10 cellular contexts compared by ENCODE assay signal in genomic region chr2:166373951-166374350, GRCh38. TPM values are rescaled to one million over a fixed set of nuclear protein-coding genes. Genes with fewer than 3 reads are reported as not detected.
A peak's percentile ranks its signal among the peaks of the same experiment; 100 is the strongest.
DNase-seq lines count a peak whose midpoint lies in the region; ATAC-seq, FAIRE-seq and TF ChIP-seq lines count a peak whose summit lies in the region.
"Had no signal": no experiment of that assay in that cellular context is flagged by ENCODE, and none has a peak within 500 bp of the region (broad histone marks: within the 10 kb centered on the region; RNA-seq: fewer than 3 reads in every experiment).

No MANE protein-coding gene starts in this region.

- peak overlapping the region; percentile 43 to 85 (median 82) for H3K4me3 ChIP-seq in HepG2 (replicated peaks in 1 of 3; ENCODE audit: insufficient read depth in 1 of 3, low read depth in 2 of 3, low read length in 3 of 3)
- no peak overlapping the region for H3K4me3 ChIP-seq in right lobe of liver
- H3K4me3 ChIP-seq in cardiac fibroblast (replicated peaks in 1 of 2; ENCODE audit: low read depth in 2 of 2, low read length in 2 of 2), result no peak overlapping the region
- H3K4me3 ChIP-seq in transverse colon, result no peak overlapping the region
- H3K4me3 ChIP-seq in smooth muscle cell, result no peak overlapping the region
- H3K4me3 ChIP-seq in esophagus muscularis mucosa, result no peak overlapping the region

- DNase-seq in HepG2 (ENCODE audit: low spot score) (peak; percentile 80), right lobe of liver (no peak), NCI-H226 (peak; percentile 87), cardiac fibroblast (ENCODE audit: low read depth in 2 of 2) (peak; percentile 34 to 89), transverse colon (peak; percentile 9), smooth muscle cell (lab: John Stamatoyannopoulos, UW; ENCODE audit: unreplicated experiment) (no peak), esophagus muscularis mucosa (ENCODE audit: extremely low spot score) (no peak), OCI-M2 (lab: John Stamatoyannopoulos, UW; ENCODE audit: unreplicated experiment) (no peak)
- DNase-seq: H9 had no signal

- H3K9ac ChIP-seq in HepG2 (ENCODE audit: insufficient read depth, low read depth, low read length) (peak overlapping the region; percentile 65; the same call in 1 of the 2 replicates), smooth muscle cell (ENCODE audit: low read depth) (no peak overlapping the region)

- H4K20me1 ChIP-seq in HepG2 (ENCODE audit: insufficient read depth, low read length) (0 out of 2 replicates have a peak, but pooled peaks cover 3% of the 10 kb centered on the region), smooth muscle cell (ENCODE audit: low read depth) (no peaks in the 10 kb centered on the region)

- in situ Hi-C loops in HepG2 (cut with HindIII; ENCODE audit: extremely low pct_ligation_motif_present, low pct_unique_long_range_greater_than_20kb), result no loop called here
- in situ Hi-C loops in transverse colon (cut with MboI; ENCODE audit: low pct_ligation_motif_present in 1 of 4, low pct_unique_long_range_greater_than_20kb in 1 of 4, low sequenced_read_pairs in 3 of 4), result no loop called here

- H3K27me3 ChIP-seq in HepG2 (ENCODE audit: control insufficient read depth in 1 of 2, insufficient read depth in 2 of 2, low read length in 2 of 2) (no peaks in the 10 kb centered on the region; a peak in 1 of 5 replicates), right lobe of liver (no peaks in the 10 kb centered on the region), transverse colon (no peaks in the 10 kb centered on the region), smooth muscle cell (ENCODE audit: low read depth) (peaks cover 57% of the 10 kb centered on the region), esophagus muscularis mucosa (peaks cover 0 to 34% (median 0%) of the 10 kb centered on the region in 4 donors)

- H3K9me3 ChIP-seq in HepG2 (ENCODE audit: low read length) (no peaks in the 10 kb centered on the region), right lobe of liver (no peaks in the 10 kb centered on the region), transverse colon (no peaks in the 10 kb centered on the region), smooth muscle cell (replicated peaks; ENCODE audit: low read depth) (no peaks in the 10 kb centered on the region), esophagus muscularis mucosa (no peaks in the 10 kb centered on the region)

- H3K4me1 ChIP-seq in HepG2 (ENCODE audit: insufficient read depth, low read length), result peaks cover 52% of the 10 kb centered on the region
- peaks cover 0 to 31% (median 0%) of the 10 kb centered on the region in 4 donors for H3K4me1 ChIP-seq in right lobe of liver
- H3K4me1 ChIP-seq in transverse colon, result peaks cover 0 to 27% (median 4%) of the 10 kb centered on the region in 4 donors
- H3K4me1 ChIP-seq in smooth muscle cell (ENCODE audit: low read depth), result peaks cover 16% of the 10 kb centered on the region
- peaks cover 9 to 20% (median 20%) of the 10 kb centered on the region in 4 donors for H3K4me1 ChIP-seq in esophagus muscularis mucosa

- H3K79me2 ChIP-seq in HepG2 (ENCODE audit: insufficient read depth, low read length) (peaks cover 53% of the 10 kb centered on the region), smooth muscle cell (ENCODE audit: low read depth) (no peaks in the 10 kb centered on the region)

- intact Hi-C loops in HepG2 (cut with micrococcal nuclease; ENCODE audit: unreplicated experiment), result loop anchor here (2.0 to 5.0 kb wide), 2 partner anchors 239 to 422 kb away; partner anchors contain the start of gene TTC21B
- intact Hi-C loops in right lobe of liver (cut with DNase I), result no loop called here
- intact Hi-C loops in transverse colon (cut with DNase I; ENCODE audit: low total_unique reads), result no loop called here
- intact Hi-C loops in esophagus muscularis mucosa (cut with DNase I), result no loop called here

- CTCF ChIA-PET in HepG2 (lab: Yijun Ruan, JAX; ENCODE audit: low intra/inter-chr PET ratio, low total read pairs), result no interaction called here

- BruUV-seq in HepG2 (replicated peaks; lab: Mats Ljungman, UMichigan), result no TSS peak

- TF ChIP-seq POLR2A in HepG2 (IDR thresholded peaks at IDR 0.05; ENCODE audit: insufficient read depth in 1 of 2, low read depth in 2 of 2, low read length in 2 of 2) (no peak), right lobe of liver (IDR thresholded peaks at IDR 0.05) (no peak), transverse colon (IDR thresholded peaks at IDR 0.05) (no peak), esophagus muscularis mucosa (IDR thresholded peaks at IDR 0.05; ENCODE audit: low read depth) (no peak)

- ATAC-seq in HepG2 (no peak), right lobe of liver (no peak)

- H3K27ac ChIP-seq in HepG2 (ENCODE audit: extremely low read length, insufficient read depth, low read length), result no peak overlapping the region
- no peak overlapping the region for H3K27ac ChIP-seq in right lobe of liver
- no peak overlapping the region for H3K27ac ChIP-seq in transverse colon
- H3K27ac ChIP-seq in smooth muscle cell (ENCODE audit: low read depth), result no peak overlapping the region
- no peak overlapping the region for H3K27ac ChIP-seq in esophagus muscularis mucosa (replicated peaks in 1 of 4)

- H2AFZ ChIP-seq in HepG2 (ENCODE audit: low read length), result no peak overlapping the region
- no peak overlapping the region for H2AFZ ChIP-seq in smooth muscle cell (ENCODE audit: low read depth)

- no peaks in the 10 kb centered on the region; a peak in 1 of 5 replicates for H3K36me3 ChIP-seq in HepG2 (replicated peaks in 1 of 2; ENCODE audit: control insufficient read depth in 1 of 2, insufficient read depth in 2 of 2, low read length in 2 of 2)
- no peaks in the 10 kb centered on the region for H3K36me3 ChIP-seq in right lobe of liver
- H3K36me3 ChIP-seq in transverse colon, result no peaks in the 10 kb centered on the region
- no peaks in the 10 kb centered on the region for H3K36me3 ChIP-seq in smooth muscle cell (ENCODE audit: low read depth)
- H3K36me3 ChIP-seq in esophagus muscularis mucosa, result no peaks in the 10 kb centered on the region

- TF ChIP-seq CTCF in HepG2 (CRISPR knock-in tag; IDR thresholded peaks at IDR 0.05) (no peak), right lobe of liver (IDR thresholded peaks at IDR 0.05) (no peak), cardiac fibroblast (IDR thresholded peaks at IDR 0.05; ENCODE audit: low read depth, low read length) (no peak), transverse colon (IDR thresholded peaks at IDR 0.05) (no peak), smooth muscle cell (IDR thresholded peaks at IDR 0.05; ENCODE audit: borderline replicate concordance, insufficient read depth, poor library complexity, severe bottlenecking) (no peak), esophagus muscularis mucosa (IDR thresholded peaks at IDR 0.05) (no peak)

- H3K4me2 ChIP-seq in HepG2 (ENCODE audit: low read depth, low read length) (peak overlapping the region; percentile 79), smooth muscle cell (no peak overlapping the region)

- TF ChIP-seq RAD21 in HepG2 (CRISPR knock-in tag; IDR thresholded peaks at IDR 0.05), result no peak

- H3F3A ChIP-seq in smooth muscle cell (ENCODE audit: low read depth), result no peaks in the 10 kb centered on the region

- TF ChIP-seq EP300 in HepG2 (IDR thresholded peaks at IDR 0.05; ENCODE audit: low read depth in 2 of 2, low read length in 2 of 2), result no peak
- no peak for TF ChIP-seq EP300 in HepG2 (CRISPR knock-in tag; IDR thresholded peaks at IDR 0.05; ENCODE audit: borderline replicate concordance)
- no peak for TF ChIP-seq EP300 in transverse colon (IDR thresholded peaks at IDR 0.05; ENCODE audit: low read depth)
- no peak for TF ChIP-seq EP300 in esophagus muscularis mucosa (IDR thresholded peaks at IDR 0.05)

- FAIRE-seq in HepG2 (lab: Jason Lieb, UNC), result no peak

- POLR2A ChIA-PET in HepG2 (lab: Yijun Ruan, JAX), result no interaction called here

TF ChIP-seq in HepG2, 621 proteins besides CTCF, POLR2A, EP300 and RAD21 (continues in another document):
- 0 out of 2 replicates have a peak, but pooled peaks have one; percentile 49 for TF ChIP-seq JUND (CRISPR knock-in tag; IDR thresholded peaks at IDR 0.05)
- TF ChIP-seq KLF11 (CRISPR knock-in tag; IDR thresholded peaks at IDR 0.05), result no peak
- TF ChIP-seq TBX3 (IDR thresholded peaks at IDR 0.05; ENCODE audit: borderline replicate concordance), result no peak

RNA-seq across cellular contexts. Expression of gene SCN9A, which starts 1.8 kb away (rescaled TPM):
- total RNA-seq in HepG2 (2016; rRNA removed; fragmentation: Illumina TruSeq; extraction: Trizol), result 11.8 and 15.3 TPM in 2 replicates
- total RNA-seq in HepG2 (2016; cell fraction: cytosol; rRNA removed; fragmentation: Illumina TruSeq; extraction: Trizol; ENCODE audit: low read depth), result 4.6 and 5.4 TPM in 2 replicates
- 10.9 and 14.0 TPM in 2 replicates for total RNA-seq in HepG2 (2016; cell fraction: insoluble cytoplasmic fraction; rRNA removed; fragmentation: Illumina TruSeq; extraction: Trizol)
- 4.7 and 5.8 TPM in 2 replicates for total RNA-seq in HepG2 (2016; cell fraction: membrane; rRNA removed; fragmentation: Illumina TruSeq; extraction: Trizol)
- 45.1 and 45.3 TPM in 2 replicates for total RNA-seq in HepG2 (2016; cell fraction: nucleus; rRNA removed; fragmentation: Illumina TruSeq; extraction: Trizol)
- 21.3 and 24.3 TPM in 2 replicates for polyA plus RNA-seq in HepG2 (2011; rRNA removed)
- 10.3 and 17.9 TPM in 2 replicates for polyA plus RNA-seq in HepG2 (2011; cell fraction: cytosol; rRNA removed)
- 29.3 and 38.2 TPM in 2 replicates for polyA plus RNA-seq in HepG2 (2011; cell fraction: nucleus; rRNA removed)
- polyA plus RNA-seq in HepG2 (2012), result 25.3 and 36.3 TPM in 2 replicates
- 0.32 and 0.35 TPM in 2 replicates for polyA plus RNA-seq in HepG2 (2016; cell fraction: cytosol; fragmentation: Illumina TruSeq; extraction: Trizol; ENCODE audit: low read depth)
- polyA plus RNA-seq in HepG2 (2016; cell fraction: insoluble cytoplasmic fraction; fragmentation: Illumina TruSeq; extraction: Trizol; ENCODE audit: low read depth), result 4.4 and 4.8 TPM in 2 replicates
- polyA plus RNA-seq in HepG2 (2016; cell fraction: membrane; fragmentation: Illumina TruSeq; extraction: Trizol; ENCODE audit: low read depth), result 1.00 and 1.2 TPM in 2 replicates
- polyA plus RNA-seq in HepG2 (2016; cell fraction: nucleus; fragmentation: Illumina TruSeq; extraction: Trizol; ENCODE audit: insufficient read depth, low read depth), result 22.4 and 24.9 TPM in 2 replicates
- polyA minus RNA-seq in HepG2 (2011; rRNA and poly(A)+ RNA removed; ENCODE audit: low replicate concordance), result 0.19 and 185 TPM in 2 replicates
- polyA minus RNA-seq in HepG2 (2011; cell fraction: cytosol; rRNA and poly(A)+ RNA removed), result 35.5 and 50.2 TPM in 2 replicates
- polyA minus RNA-seq in HepG2 (2011; cell fraction: nucleus; rRNA and poly(A)+ RNA removed), result 398 and 438 TPM in 2 replicates
- 10 to 100 TPM in 1 of 6 experiments, 1 to 10 TPM in 5; 2.1 to 10.2 (median 5.1) TPM for total RNA-seq in right lobe of liver
- 10 to 100 TPM; 13.1 to 35.8 (median 24.5) TPM for total RNA-seq in transverse colon
- total RNA-seq in smooth muscle cell, result 0.31 and 0.49 TPM in 2 replicates
- polyA plus RNA-seq in smooth muscle cell, result 0.24 TPM in 1 of 2 replicates, not detected in the other
- total RNA-seq in esophagus muscularis mucosa, result 1 to 10 TPM; 4.0 to 7.8 (median 5.2) TPM
- total RNA-seq: activated T-helper 2 cell treated with anti-CD3 and anti-CD28 coated beads, Interferon-gamma antibody, Interleukin-2, Interleukin-4, amounts not matched to agents 10 μg/mL and 5 μg/mL and 100 μg/mL, durations not matched to agents 14 hours and 24 hours and 36 hours had no signal

Comparison
In these comparisons a context has a peak if more than half of its experiments do, and no peak if none do; other contexts are left out.
1. DNase-seq: peak in HepG2 (single experiment), NCI-H226 (single experiment), cardiac fibroblast (2 of 2) and transverse colon (single experiment); none in right lobe of liver (0 of 3), smooth muscle cell (single experiment), esophagus muscularis mucosa (single experiment) and OCI-M2 (single experiment).
2. H3K4me3 ChIP-seq: peak in HepG2 (3 of 3); none in right lobe of liver (0 of 3), cardiac fibroblast (0 of 2), transverse colon (0 of 4), smooth muscle cell (single experiment) and esophagus muscularis mucosa (0 of 4).